19 cellular contexts compared by ENCODE assay signal in the genomic region with DNA sequence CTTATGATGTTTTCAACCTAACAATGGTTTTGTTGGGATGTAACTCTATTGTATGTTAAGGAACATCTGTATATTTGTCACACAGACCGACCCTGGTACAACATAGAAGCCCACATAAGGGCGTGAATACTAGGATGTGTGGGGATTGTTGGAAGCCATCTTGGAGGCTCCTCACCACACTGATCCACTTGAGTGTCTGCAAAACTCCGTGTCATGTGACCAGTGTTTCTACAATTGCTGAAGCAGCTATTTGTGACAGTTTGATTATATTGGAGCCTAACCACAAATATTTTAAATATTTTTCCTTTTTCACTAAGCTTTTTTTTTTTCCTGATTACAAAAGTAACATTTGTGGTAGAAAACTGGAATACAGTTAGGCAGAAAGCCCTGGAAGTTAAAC. TPM values are rescaled to one million over a fixed set of nuclear protein-coding genes. Genes with fewer than 3 reads are reported as not detected.
A peak's percentile ranks its signal among the peaks of the same experiment; 100 is the strongest.
DNase-seq lines count a peak whose midpoint lies in the region; ATAC-seq and TF ChIP-seq lines count a peak whose summit lies in the region.
"Had no signal": no experiment of that assay in that cellular context is flagged by ENCODE, and none has a peak within 500 bp of the region (broad histone marks: within the 10 kb centered on the region; RNA-seq: fewer than 3 reads in every experiment).

No MANE protein-coding gene starts in this region.

- H2AK5ac ChIP-seq in mesenchymal stem cell (ENCODE audit: low read length, severe bottlenecking), result no peak overlapping the region

- H3K4me3 ChIP-seq in brain microvascular endothelial cell (ENCODE audit: low read depth, low read length), result no peak overlapping the region
- H3K4me3 ChIP-seq in mesenchymal stem cell (ENCODE audit: insufficient read depth in 1 of 2, low read depth in 1 of 2, low read length in 2 of 2), result peak overlapping the region in 1 of 2 experiments; percentile 61
- H3K4me3 ChIP-seq in Karpas-422 (ENCODE audit: low read length), result no peak overlapping the region
- H3K4me3 ChIP-seq: breast epithelium, esophagus squamous epithelium, uterus had no signal

- H3K9me2 ChIP-seq in Karpas-422 (replicated peaks; ENCODE audit: insufficient read depth, low read length), result no peaks in the 10 kb centered on the region

- no peak for TF ChIP-seq CTCF in brain microvascular endothelial cell (IDR thresholded peaks at IDR 0.05; ENCODE audit: low read depth, low read length, missing control alignments)
- TF ChIP-seq CTCF in type B pancreatic cell (conservative IDR thresholded peaks at IDR 0.05), result no peak

- H2BK120ac ChIP-seq in mesenchymal stem cell (ENCODE audit: low read depth, low read length), result no peak overlapping the region

- H3K4me3 Mint-ChIP-seq in type B pancreatic cell, result no peak overlapping the region
- H3K4me3 Mint-ChIP-seq: H9 had no signal

- H3K79me1 ChIP-seq in mesenchymal stem cell (replicated peaks; ENCODE audit: low read length, poor library complexity, severe bottlenecking), result peaks cover 20% of the 10 kb centered on the region

- H2BK15ac ChIP-seq in mesenchymal stem cell (ENCODE audit: low read depth, poor library complexity, severe bottlenecking), result no peak overlapping the region

- H3K4me1 Mint-ChIP-seq in type B pancreatic cell (ENCODE audit: unreplicated experiment), result no peaks in the 10 kb centered on the region
- H3K4me1 Mint-ChIP-seq: H9 had no signal

- in situ Hi-C loops in brain microvascular endothelial cell (cut with HindIII; ENCODE audit: low pct_ligation_motif_present, low sequenced_read_pairs), result no loop called here

- H3K27me3 Mint-ChIP-seq in type B pancreatic cell, result no peaks in the 10 kb centered on the region

- peaks cover 90% of the 10 kb centered on the region for H3K79me2 ChIP-seq in Karpas-422 (ENCODE audit: low read length)

- peaks cover 3% of the 10 kb centered on the region for H3K9me3 ChIP-seq in mesenchymal stem cell (ENCODE audit: control insufficient read depth, low read length)
- H3K9me3 ChIP-seq in Karpas-422 (ENCODE audit: low read length), result no peaks in the 10 kb centered on the region
- H3K9me3 ChIP-seq: uterus had no signal

- no peak overlapping the region for H3K18ac ChIP-seq in mesenchymal stem cell (ENCODE audit: low read depth in 1 of 2, low read length in 2 of 2)

- no peak overlapping the region for H4K8ac ChIP-seq in mesenchymal stem cell (ENCODE audit: low read length)

- H3K14ac ChIP-seq in mesenchymal stem cell (ENCODE audit: low read length in 2 of 2), result no peak overlapping the region

- no peak overlapping the region for H3K4ac ChIP-seq in mesenchymal stem cell (ENCODE audit: low read depth in 1 of 2, low read length in 2 of 2)

- no peak for ATAC-seq in GM21717 (IDR thresholded peaks at IDR 0.05; ENCODE audit: unreplicated experiment)
- ATAC-seq: stimulated activated naive CD8-positive, alpha-beta T cell treated with anti-CD3 and anti-CD28 coated beads, Interleukin-15, Interleukin-2, amounts not matched to agents 100 U/mL and 50 U/mL, for 24 hours had no signal

- H4K91ac ChIP-seq in mesenchymal stem cell (ENCODE audit: low read length), result no peak overlapping the region

- DNase-seq in AG08396 (ENCODE audit: low spot score) (peak; percentile 64), HS-5 (ENCODE audit: low read depth) (peak; percentile 47), brain microvascular endothelial cell (peak; percentile 9), mesenchymal stem cell (peak; percentile 81), type B pancreatic cell (ENCODE audit: extremely low spot score, unreplicated experiment) (no peak), Karpas-422 (no peak), HuH-7 (ENCODE audit: low spot score) (no peak)
- DNase-seq: activated CD4-positive, alpha-beta T cell treated with anti-CD3 and anti-CD28 coated beads, Interleukin-2, amount 50 U/mL, for 1 hour; activated naive CD4-positive, alpha-beta T cell treated with anti-CD3 and anti-CD28 coated beads, Interleukin-2, amount 50 U/mL, for 16 hours; COR-L47; esophagus squamous epithelium; H9; NCI-H1092; NCI-H526 treated with DMSO at 0.1 percent for 48 hours; stimulated activated naive CD8-positive, alpha-beta T cell treated with anti-CD3 and anti-CD28 coated beads, Interleukin-15, Interleukin-2, amounts not matched to agents 100 U/mL and 50 U/mL, for 24 hours; SW 1271 had no signal

- H3K9me3 Mint-ChIP-seq in type B pancreatic cell, result no peaks in the 10 kb centered on the region

- H4K20me1 ChIP-seq in Karpas-422 (ENCODE audit: insufficient read depth, low read depth, low read length), result no peaks in the 10 kb centered on the region

- H2BK12ac ChIP-seq in mesenchymal stem cell (ENCODE audit: low read length in 2 of 2), result no peak overlapping the region

- H3K36me3 ChIP-seq in brain microvascular endothelial cell (replicated peaks) (no peaks in the 10 kb centered on the region), mesenchymal stem cell (ENCODE audit: control insufficient read depth in 1 of 2, insufficient read depth in 2 of 2, low read depth in 1 of 2, low read length in 2 of 2) (peaks cover 3 to 25% of the 10 kb centered on the region in 2 experiments), Karpas-422 (ENCODE audit: insufficient read depth, low read length) (no peaks in the 10 kb centered on the region)
- H3K36me3 ChIP-seq: breast epithelium, uterus had no signal

- H3K27me3 ChIP-seq in brain microvascular endothelial cell (replicated peaks) (no peaks in the 10 kb centered on the region), mesenchymal stem cell (ENCODE audit: control insufficient read depth in 1 of 2, insufficient read depth in 1 of 2, low read length in 2 of 2) (no peaks in the 10 kb centered on the region), Karpas-422 (ENCODE audit: low read length) (no peaks in the 10 kb centered on the region)
- H3K27me3 ChIP-seq: breast epithelium, esophagus squamous epithelium, uterus had no signal

- H3K4me1 ChIP-seq in mesenchymal stem cell (ENCODE audit: control insufficient read depth, insufficient read depth, low read depth, low read length) (peaks cover 5% of the 10 kb centered on the region), Karpas-422 (ENCODE audit: low read length) (peaks cover 6% of the 10 kb centered on the region)
- H3K4me1 ChIP-seq: uterus had no signal

- H2AFZ ChIP-seq in mesenchymal stem cell (ENCODE audit: low read depth, low read length) (no peak overlapping the region), Karpas-422 (ENCODE audit: low read length) (no peak overlapping the region)

- WGBS in mesenchymal stem cell, result 83% methylated on average over 2 of the region's 3 CpGs

- H3K27ac Mint-ChIP-seq in type B pancreatic cell, result no peak overlapping the region
- H3K27ac Mint-ChIP-seq: H9 had no signal

- peaks cover 16% of the 10 kb centered on the region for H3K36me3 Mint-ChIP-seq in type B pancreatic cell

- no peak overlapping the region for H3K23ac ChIP-seq in mesenchymal stem cell (ENCODE audit: low read length in 2 of 2)

- H3K4me2 ChIP-seq in mesenchymal stem cell (ENCODE audit: low read length, poor library complexity, severe bottlenecking) (no peak overlapping the region), Karpas-422 (ENCODE audit: low read depth, low read length, poor library complexity, severe bottlenecking) (no peak overlapping the region)

- no peak overlapping the region for H2BK5ac ChIP-seq in mesenchymal stem cell (ENCODE audit: low read depth, low read length, poor library complexity, severe bottlenecking)

- peak overlapping the region; percentile 55 for H3K9ac ChIP-seq in mesenchymal stem cell (ENCODE audit: low read length)
- no peak overlapping the region for H3K9ac ChIP-seq in Karpas-422 (ENCODE audit: low read length)

- no peak overlapping the region for H3K27ac ChIP-seq in brain microvascular endothelial cell
- H3K27ac ChIP-seq in mesenchymal stem cell (ENCODE audit: low read length, poor library complexity, severe bottlenecking), result no peak overlapping the region
- no peak overlapping the region for H3K27ac ChIP-seq in Karpas-422 (ENCODE audit: low read length)
- H3K27ac ChIP-seq: breast epithelium, uterus had no signal

RNA-seq across cellular contexts. Expression of gene RALA, which starts 27.9 kb away (rescaled TPM):
- polyA plus RNA-seq in mesenchymal stem cell (2013, experiment 1 of 2), result 51.2 TPM
- 54.6 TPM for polyA plus RNA-seq in mesenchymal stem cell (2013, experiment 2 of 2)
- total RNA-seq in type B pancreatic cell (ENCODE audit: low replicate concordance), result 42.6 and 44.1 TPM in 2 replicates
- 13.8 and 14.1 TPM in 2 replicates for total RNA-seq in Karpas-422 (2014; rRNA removed; shearing (Covaris generic); ENCODE audit: low replicate concordance)

Comparison
In these comparisons a context has a peak if more than half of its experiments do, and no peak if none do; other contexts are left out.
1. DNase-seq: peak in AG08396 (single experiment), HS-5 (single experiment), brain microvascular endothelial cell (single experiment) and mesenchymal stem cell (single experiment); none in type B pancreatic cell (single experiment), Karpas-422 (single experiment) and HuH-7 (single experiment).